ENCODE assay signal across 1 cellular context in the genomic region with DNA sequence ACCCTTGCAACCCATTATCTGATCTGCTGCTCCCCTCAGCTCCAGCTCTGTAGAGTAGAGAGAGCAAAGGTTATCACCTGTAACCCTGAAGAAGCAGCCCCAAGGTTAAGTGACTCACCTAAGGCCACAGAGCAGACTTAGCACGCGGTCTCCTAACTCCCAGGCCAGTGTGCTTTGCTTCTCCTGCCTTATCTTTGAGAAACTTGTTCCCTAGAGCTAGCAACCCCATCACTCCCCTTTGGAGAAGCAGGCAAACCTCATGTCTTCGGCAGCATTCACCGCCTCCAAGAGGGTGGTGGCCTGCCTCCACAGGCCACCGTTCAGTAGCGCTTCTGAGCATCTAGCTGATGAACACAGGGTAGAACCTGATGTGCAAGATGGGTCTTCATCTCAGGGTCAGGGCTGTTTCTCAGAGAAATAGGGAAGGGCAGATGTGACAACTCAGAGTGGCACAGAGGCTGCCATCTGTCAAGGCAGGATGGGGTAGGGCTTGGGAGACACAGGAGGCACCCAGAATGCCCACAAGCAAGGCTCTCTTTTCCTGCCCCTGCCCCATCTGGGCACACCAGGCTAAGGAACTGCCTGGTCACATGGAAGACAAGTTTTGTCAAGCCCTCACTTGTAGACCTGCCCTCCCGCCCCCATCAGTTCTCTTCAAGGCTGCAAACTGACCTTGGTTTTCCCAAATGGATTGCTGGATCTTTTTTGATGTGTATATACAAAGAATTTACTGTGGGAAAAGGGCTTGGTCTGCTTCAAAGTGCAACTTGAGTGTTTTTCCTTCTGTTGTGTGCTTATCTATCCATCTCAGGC.
TF ChIP-seq lines count a peak whose summit lies in the region.

No MANE protein-coding gene starts in this region.

TF ChIP-seq in endothelial cell of umbilical vein, 7 proteins besides CTCF, POLR2A, EP300 and RAD21 (continued from another document):
- no peak for TF ChIP-seq MAX (IDR thresholded peaks at IDR 0.05; ENCODE audit: insufficient read depth, insufficient read length)
